1 cellular context compared by ENCODE assay signal in the genomic region with DNA sequence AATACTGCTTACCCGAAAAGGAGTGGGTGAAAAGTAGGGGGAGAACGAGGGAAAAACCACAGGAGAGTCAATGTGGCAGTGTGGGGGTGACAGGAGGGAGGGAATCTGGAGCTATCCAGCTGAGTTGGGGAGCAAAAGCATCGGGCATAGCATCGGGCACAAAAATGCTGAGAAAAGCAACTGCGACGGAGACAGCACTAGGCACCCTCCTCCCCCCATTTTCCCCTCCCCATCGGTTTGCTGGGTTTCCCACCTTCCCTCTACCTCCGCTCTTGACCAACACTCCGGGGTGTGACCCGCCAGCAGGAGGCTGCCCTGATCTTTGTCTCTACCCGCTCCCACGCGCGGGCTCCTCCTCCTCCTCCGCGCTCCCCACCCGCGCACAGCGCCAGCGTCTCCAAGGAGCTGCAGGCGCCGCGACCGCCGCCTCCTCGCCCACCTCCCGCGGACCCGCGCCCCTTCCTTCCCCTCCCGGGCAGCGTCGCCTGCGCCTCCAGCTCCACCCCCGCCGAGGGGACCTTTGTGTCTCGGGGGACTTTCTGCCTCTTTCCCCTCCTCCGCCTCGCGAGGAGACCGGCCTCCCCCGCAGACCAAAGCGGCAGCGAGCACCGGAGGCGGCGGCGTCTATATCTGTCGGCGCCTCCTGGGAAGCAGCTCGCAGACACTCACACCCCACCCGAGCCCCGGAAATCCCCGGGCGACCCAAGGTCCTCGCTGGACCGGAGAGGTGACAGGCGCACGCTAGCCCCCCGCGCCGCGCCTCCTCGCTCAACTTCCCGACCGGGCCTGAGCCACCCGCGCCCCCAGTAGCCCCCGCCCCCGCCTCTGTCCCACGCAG.
TF ChIP-seq lines count a peak whose summit lies in the region.

No MANE protein-coding gene starts in this region.

TF ChIP-seq in HEK293, 187 proteins besides CTCF, POLR2A, EP300 and RAD21 (continued from another document):
- TF ChIP-seq ZNF114 (tag by site-specific recombination; IDR thresholded peaks at IDR 0.05) (no peak), GLIS1 (tag by site-specific recombination; IDR thresholded peaks at IDR 0.05) (peak; percentile 98), KLF9 (tag by site-specific recombination; IDR thresholded peaks at IDR 0.05; ENCODE audit: low read depth) (peak; percentile 57; the same call in 1 of the 2 replicates)
